10 cellular contexts compared by ENCODE assay signal in the genomic region with DNA sequence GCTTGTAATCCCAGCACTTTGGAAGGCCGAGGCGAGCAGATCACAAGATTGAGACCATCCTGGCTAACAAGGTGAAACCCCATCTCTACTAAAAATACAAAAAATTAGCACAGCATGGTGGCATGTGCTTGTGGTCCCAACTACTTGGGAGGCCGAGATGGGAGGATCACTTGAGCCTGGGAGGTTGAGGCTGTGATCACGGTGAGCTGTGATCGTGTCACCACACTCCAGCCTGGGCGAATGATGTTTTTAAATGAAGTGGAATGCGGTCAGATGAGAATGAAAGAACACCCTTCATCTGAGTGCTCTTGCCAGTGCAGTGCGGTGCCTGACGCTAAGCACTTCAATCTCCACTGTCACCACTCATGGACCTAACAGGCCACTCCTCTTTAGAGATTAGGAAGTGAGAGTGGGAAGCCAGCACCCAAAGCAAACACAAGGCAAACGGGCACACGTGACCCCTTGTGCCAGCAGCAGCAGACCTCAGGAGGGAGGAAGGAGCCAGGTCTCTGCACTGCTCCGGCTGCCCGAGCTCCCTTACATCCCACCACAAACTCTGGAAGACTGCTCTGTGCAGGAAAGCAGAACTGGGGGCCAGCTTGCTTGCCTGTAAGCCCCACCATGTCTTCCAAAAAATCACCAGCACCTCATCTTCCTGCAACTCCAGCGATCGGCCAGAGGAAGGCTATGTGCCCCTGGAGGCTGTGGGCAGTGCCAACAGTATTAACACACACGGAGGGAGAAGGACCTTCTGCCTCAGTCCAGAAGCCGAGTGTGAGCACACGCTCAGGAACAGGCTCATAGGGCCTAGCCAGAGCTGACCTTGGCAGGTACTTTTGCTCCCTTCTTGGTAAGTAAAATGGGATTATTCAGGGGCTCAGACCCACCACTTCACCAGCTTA. TPM values are rescaled to one million over a fixed set of nuclear protein-coding genes. Genes with fewer than 3 reads are reported as not detected.
DNase-seq lines count a peak whose midpoint lies in the region; ATAC-seq, FAIRE-seq and TF ChIP-seq lines count a peak whose summit lies in the region.
"Had no signal": no experiment of that assay in that cellular context is flagged by ENCODE, and none has a peak within 500 bp of the region (broad histone marks: within the 10 kb centered on the region; RNA-seq: fewer than 3 reads in every experiment).

No MANE protein-coding gene starts in this region.

- CTCF ChIA-PET in A549 (lab: Yijun Ruan, JAX): interaction anchor here (1.4 kb wide), 1 partner anchor 42 kb away, joined by 7 read pairs; no protein-coding TSS in a partner anchor

- intact Hi-C loops in ascending aorta (cut with DNase I): loop anchor here (1.0 kb wide), 1 partner anchor 10 kb away; a partner anchor contains a TSS
- intact Hi-C loops in activated CD4-positive, alpha-beta T cell treated with anti-CD3 and anti-CD28 coated beads, Interleukin-2, amount 10 ng/mL, durations not matched to agents 24 days and 14 days (cut with micrococcal nuclease): no loop called here

- TF ChIP-seq CTCF in A549 (IDR thresholded peaks at IDR 0.05) (no peak), ascending aorta (IDR thresholded peaks at IDR 0.05) (peak in 2 of 3 experiments; percentile 5 to 12), mesothelial cell of epicardium (IDR thresholded peaks at IDR 0.05; ENCODE audit: unreplicated experiment) (no peak)

- H3K4me1 ChIP-seq in A549 (no peaks in the 10 kb centered on the region), ascending aorta (peaks cover 12 to 23% of the 10 kb centered on the region in 2 donors)
- H3K4me1 ChIP-seq in effector memory CD4-positive, alpha-beta T cell (ENCODE audit: control insufficient read depth, insufficient read depth, low read length, poor library complexity, severe bottlenecking): no peaks in the 10 kb centered on the region

- H3K4me1 Mint-ChIP-seq in mesothelial cell of epicardium: peaks cover 13% of the 10 kb centered on the region
- peaks cover 16% of the 10 kb centered on the region for H3K4me1 Mint-ChIP-seq in activated CD4-positive, alpha-beta T cell treated with anti-CD3 and anti-CD28 coated beads, Interleukin-2, amount 10 ng/mL, durations not matched to agents 24 days and 14 days

- 88% methylated on average over 12 of the region's 18 CpGs for WGBS in A549 (ENCODE audit: missing lambda C conversion rate)

- FAIRE-seq in A549 (lab: Jason Lieb, UNC): no peak

- no peak for TF ChIP-seq EP300 in A549 (IDR thresholded peaks at IDR 0.05)

- H3K4me3 ChIP-seq in A549: no peak overlapping the region
- H3K4me3 ChIP-seq in ascending aorta: peak overlapping the region; percentile 25 to 49
- H3K4me3 ChIP-seq in effector memory CD4-positive, alpha-beta T cell (ENCODE audit: insufficient read depth, low read depth, low read length, poor library complexity, severe bottlenecking): no peak overlapping the region
- H3K4me3 ChIP-seq: SK-N-MC had no signal

- DNase-seq in A549 (ENCODE audit: low read depth in 1 of 2, low spot score in 1 of 2) (no peak), NCI-H1092 (lab: John Stamatoyannopoulos, UW) (peak; percentile 83), ascending aorta (ENCODE audit: low spot score in 2 of 2) (peak; percentile 51 to 81), mesothelial cell of epicardium (ENCODE audit: low spot score in 2 of 2, unreplicated experiment in 2 of 2) (no peak)
- DNase-seq in activated CD4-positive, alpha-beta T cell treated with anti-CD3 and anti-CD28 coated beads, Interleukin-2, amount 10 ng/mL, durations not matched to agents 24 days and 14 days: no peak
- no peak for DNase-seq in effector memory CD4-positive, alpha-beta T cell
- DNase-seq: DND-41 had no signal

- POLR2A ChIA-PET in A549 (lab: Yijun Ruan, JAX): interaction anchor here (1.0 kb wide), 1 partner anchor 11 kb away, joined by 3 read pairs; no protein-coding TSS in a partner anchor

- H3K27ac ChIP-seq in A549: no peak overlapping the region
- peak overlapping the region; percentile 63 to 70 for H3K27ac ChIP-seq in ascending aorta
- H3K27ac ChIP-seq in effector memory CD4-positive, alpha-beta T cell (ENCODE audit: insufficient read depth, low read length, poor library complexity, severe bottlenecking): no peak overlapping the region
- H3K27ac ChIP-seq: SK-N-MC had no signal

- H3K9me3 ChIP-seq in A549 (no peaks in the 10 kb centered on the region), ascending aorta (no peaks in the 10 kb centered on the region)
- H3K9me3 ChIP-seq in effector memory CD4-positive, alpha-beta T cell (ENCODE audit: control insufficient read depth, low read length): no peaks in the 10 kb centered on the region

- peaks cover 5% of the 10 kb centered on the region for H3K36me3 Mint-ChIP-seq in mesothelial cell of epicardium
- H3K36me3 Mint-ChIP-seq in activated CD4-positive, alpha-beta T cell treated with anti-CD3 and anti-CD28 coated beads, Interleukin-2, amount 10 ng/mL, durations not matched to agents 24 days and 14 days (ENCODE audit: low read depth): no peaks in the 10 kb centered on the region

- TF ChIP-seq POLR2A in A549 (IDR thresholded peaks at IDR 0.05; ENCODE audit: low read length): no peak

- H3K9me3 Mint-ChIP-seq in mesothelial cell of epicardium: no peaks in the 10 kb centered on the region
- no peaks in the 10 kb centered on the region for H3K9me3 Mint-ChIP-seq in activated CD4-positive, alpha-beta T cell treated with anti-CD3 and anti-CD28 coated beads, Interleukin-2, amount 10 ng/mL, durations not matched to agents 24 days and 14 days

- no peaks in the 10 kb centered on the region for H3K27me3 Mint-ChIP-seq in mesothelial cell of epicardium (ENCODE audit: low read depth)
- no peaks in the 10 kb centered on the region for H3K27me3 Mint-ChIP-seq in activated CD4-positive, alpha-beta T cell treated with anti-CD3 and anti-CD28 coated beads, Interleukin-2, amount 10 ng/mL, durations not matched to agents 24 days and 14 days

- H3K4me2 ChIP-seq in A549: no peak overlapping the region

- H3K36me3 ChIP-seq in ascending aorta: no peaks in the 10 kb centered on the region
- H3K36me3 ChIP-seq in effector memory CD4-positive, alpha-beta T cell (ENCODE audit: control insufficient read depth, insufficient read depth, low read length): no peaks in the 10 kb centered on the region

- H3K4me3 Mint-ChIP-seq in mesothelial cell of epicardium: no peak overlapping the region
- no peak overlapping the region for H3K4me3 Mint-ChIP-seq in activated CD4-positive, alpha-beta T cell treated with anti-CD3 and anti-CD28 coated beads, Interleukin-2, amount 10 ng/mL, durations not matched to agents 24 days and 14 days

- H3K27me3 ChIP-seq in ascending aorta: no peaks in the 10 kb centered on the region
- no peaks in the 10 kb centered on the region for H3K27me3 ChIP-seq in effector memory CD4-positive, alpha-beta T cell (replicated peaks; ENCODE audit: control insufficient read depth, insufficient read depth, low read length, poor library complexity, severe bottlenecking)

- peak; percentile 13 to 44; a peak in 4 of 6 replicates for ATAC-seq in A549
- no peak for ATAC-seq in GM19395 (IDR thresholded peaks at IDR 0.05; ENCODE audit: unreplicated experiment)
- ATAC-seq in GM21576 (IDR thresholded peaks at IDR 0.05; ENCODE audit: unreplicated experiment): no peak

- no peak for TF ChIP-seq RAD21 in A549 (conservative IDR thresholded peaks at IDR 0.05 in 1 of 2, IDR thresholded peaks at IDR 0.05 in 1 of 2)

- H3K27ac Mint-ChIP-seq in mesothelial cell of epicardium: peak overlapping the region; percentile 89
- H3K27ac Mint-ChIP-seq in activated CD4-positive, alpha-beta T cell treated with anti-CD3 and anti-CD28 coated beads, Interleukin-2, amount 10 ng/mL, durations not matched to agents 24 days and 14 days: no peak overlapping the region

TF ChIP-seq in A549, 52 proteins besides CTCF, POLR2A, EP300 and RAD21 (continues in another document):
- TF ChIP-seq, protein P1, sequence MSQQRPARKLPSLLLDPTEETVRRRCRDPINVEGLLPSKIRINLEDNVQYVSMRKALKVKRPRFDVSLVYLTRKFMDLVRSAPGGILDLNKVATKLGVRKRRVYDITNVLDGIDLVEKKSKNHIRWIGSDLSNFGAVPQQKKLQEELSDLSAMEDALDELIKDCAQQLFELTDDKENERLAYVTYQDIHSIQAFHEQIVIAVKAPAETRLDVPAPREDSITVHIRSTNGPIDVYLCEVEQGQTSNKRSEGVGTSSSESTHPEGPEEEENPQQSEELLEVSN (IDR thresholded peaks at IDR 0.05; ENCODE audit: borderline replicate concordance, low read depth): no peak
- TF ChIP-seq CEBPB (IDR thresholded peaks at IDR 0.05): no peak
- no peak for TF ChIP-seq JUN (IDR thresholded peaks at IDR 0.05)
- no peak for TF ChIP-seq JUNB (IDR thresholded peaks at IDR 0.05)

RNA-seq across cellular contexts. Expression of a gene that starts 9.7 kb away (rescaled TPM):
- polyA plus RNA-seq in A549 (2011; rRNA removed) (7.7 and 10.4 TPM in 2 replicates), A549 (2017; fragmentation: RNase III; extraction: RNeasy Plus Mini Kit Qiagen cat#74134 plus additional on column Dnase treatment) (4.9 to 5.6 TPM (median 5.1 TPM) in 3 replicates)
- 8.2 and 10.0 TPM in 2 replicates for polyA plus RNA-seq in A549 (2012; cell fraction: cytosol; rRNA removed)
- polyA plus RNA-seq in A549 (2012; cell fraction: nucleus; rRNA removed): 5.7 and 5.8 TPM in 2 replicates
- polyA minus RNA-seq in A549 (2011; rRNA and poly(A)+ RNA removed): 8.5 and 10.9 TPM in 2 replicates
- total RNA-seq in ascending aorta (74.1 TPM), mesothelial cell of epicardium (49.7 to 52.6 TPM (median 51.5 TPM) in 3 replicates)
- total RNA-seq in activated CD4-positive, alpha-beta T cell treated with anti-CD3 and anti-CD28 coated beads, Interleukin-2, amount 10 ng/mL, durations not matched to agents 24 days and 14 days: 5.8 and 7.3 TPM in 2 replicates

RNA-seq across cellular contexts. Expression of a gene that starts 42.8 kb away (rescaled TPM):
- 23.8 and 29.0 TPM in 2 replicates for polyA plus RNA-seq in A549 (2011; rRNA removed)
- 5.1 and 5.9 TPM in 2 replicates for polyA plus RNA-seq in A549 (2012; cell fraction: cytosol; rRNA removed)
- 1.2 and 1.7 TPM in 2 replicates for polyA plus RNA-seq in A549 (2012; cell fraction: nucleus; rRNA removed)
- 24.5 to 28.6 TPM (median 26.2 TPM) in 3 replicates for polyA plus RNA-seq in A549 (2017; fragmentation: RNase III; extraction: RNeasy Plus Mini Kit Qiagen cat#74134 plus additional on column Dnase treatment)
- polyA minus RNA-seq in A549 (2011; rRNA and poly(A)+ RNA removed): 5.8 and 8.2 TPM in 2 replicates
- total RNA-seq in ascending aorta: 3.7 TPM
- total RNA-seq in mesothelial cell of epicardium: 34.9 to 36.6 TPM (median 35.1 TPM) in 3 replicates
- 35.1 and 35.9 TPM in 2 replicates for total RNA-seq in activated CD4-positive, alpha-beta T cell treated with anti-CD3 and anti-CD28 coated beads, Interleukin-2, amount 10 ng/mL, durations not matched to agents 24 days and 14 days

RNA-seq across cellular contexts. Expression of a gene that starts 42.9 kb away (rescaled TPM):
- polyA plus RNA-seq in A549 (2011; rRNA removed) (4.9 and 5.3 TPM in 2 replicates), A549 (2017; fragmentation: RNase III; extraction: RNeasy Plus Mini Kit Qiagen cat#74134 plus additional on column Dnase treatment) (3.2 to 3.8 TPM (median 3.3 TPM) in 3 replicates)
- 1.7 and 1.8 TPM in 2 replicates for polyA plus RNA-seq in A549 (2012; cell fraction: cytosol; rRNA removed)
- 0.94 and 1.4 TPM in 2 replicates for polyA plus RNA-seq in A549 (2012; cell fraction: nucleus; rRNA removed)
- polyA minus RNA-seq in A549 (2011; rRNA and poly(A)+ RNA removed): 4.4 and 7.3 TPM in 2 replicates
- total RNA-seq in ascending aorta (7.9 TPM), mesothelial cell of epicardium (9.7 to 11.3 TPM (median 11.3 TPM) in 3 replicates)
- 5.7 and 6.0 TPM in 2 replicates for total RNA-seq in activated CD4-positive, alpha-beta T cell treated with anti-CD3 and anti-CD28 coated beads, Interleukin-2, amount 10 ng/mL, durations not matched to agents 24 days and 14 days

Comparison
In these comparisons a context has a peak if more than half of its experiments do, and no peak if none do; other contexts are left out.
1. ATAC-seq: peak in A549 (2 of 2); none in GM19395 (single experiment) and GM21576 (single experiment).
2. DNase-seq: peak in NCI-H1092 (single experiment) and ascending aorta (2 of 2); none in A549 (0 of 2), mesothelial cell of epicardium (0 of 2), activated CD4-positive, alpha-beta T cell treated with anti-CD3 and anti-CD28 coated beads, Interleukin-2, amount 10 ng/mL, durations not matched to agents 24 days and 14 days (single experiment) and effector memory CD4-positive, alpha-beta T cell (0 of 3).
3. H3K27ac ChIP-seq: peak in ascending aorta (2 of 2); none in A549 (0 of 2) and effector memory CD4-positive, alpha-beta T cell (single experiment).
4. H3K4me3 ChIP-seq: peak in ascending aorta (2 of 2); none in A549 (single experiment) and effector memory CD4-positive, alpha-beta T cell (single experiment).
5. CTCF ChIP-seq: peak in ascending aorta (2 of 3); none in A549 (single experiment) and mesothelial cell of epicardium (single experiment).